ENCODE assay signal across 22 cellular contexts in the genomic region with DNA sequence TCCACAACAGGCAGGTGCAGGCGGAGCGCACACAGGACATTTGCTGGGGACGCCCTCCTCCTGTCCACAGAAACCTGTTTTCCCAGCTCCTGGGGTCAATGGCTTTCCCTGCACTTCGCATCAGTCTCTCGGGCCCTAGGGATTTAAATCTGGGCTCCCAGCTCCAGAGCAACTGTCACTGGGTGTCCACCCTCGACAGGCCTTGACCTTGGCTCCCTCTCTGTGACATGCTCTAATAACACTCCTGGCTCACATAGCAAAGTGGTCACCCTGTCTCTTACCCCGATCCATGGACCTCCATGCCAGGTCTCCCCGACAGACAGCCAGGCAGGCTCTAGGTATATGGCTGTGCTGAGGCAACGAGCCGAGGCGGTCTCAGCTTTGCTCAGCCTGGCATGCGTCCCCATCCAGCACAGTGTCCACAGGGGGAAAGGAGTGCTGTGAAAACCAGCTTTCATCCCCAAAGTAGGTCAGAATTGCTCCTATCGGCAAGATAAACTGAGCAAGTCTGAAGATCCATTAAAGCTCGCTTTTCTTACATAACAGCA.
"Had no signal": no experiment of that assay in that cellular context is flagged by ENCODE, and none has a peak within 500 bp of the region (broad histone marks: within the 10 kb centered on the region; RNA-seq: fewer than 3 reads in every experiment).

No MANE protein-coding gene starts in this region.

- H3K27me3 Mint-ChIP-seq: activated CD4-positive, alpha-beta memory T cell treated with anti-CD3 and anti-CD28 coated beads, Interleukin-2, amount 10 ng/mL, durations not matched to agents 7 days and 5 days; activated CD4-positive, alpha-beta T cell treated with anti-CD3 and anti-CD28 coated beads, Interleukin-2, amount 10 ng/mL, durations not matched to agents 24 days and 14 days; activated CD8-positive, alpha-beta memory T cell treated with anti-CD3 and anti-CD28 coated beads, Interleukin-2, amount 10 ng/mL, durations not matched to agents 7 days and 5 days; activated naive CD4-positive, alpha-beta T cell treated with anti-CD3 and anti-CD28 coated beads, Interleukin-2, amount 50 U/mL, for 24 hours had no signal

- H3K27ac Mint-ChIP-seq: activated CD4-positive, alpha-beta memory T cell treated with anti-CD3 and anti-CD28 coated beads, Interleukin-2, amount 10 ng/mL, durations not matched to agents 7 days and 5 days; activated CD4-positive, alpha-beta T cell treated with anti-CD3 and anti-CD28 coated beads, Interleukin-2, amount 10 ng/mL, durations not matched to agents 24 days and 14 days; activated CD8-positive, alpha-beta memory T cell treated with anti-CD3 and anti-CD28 coated beads, Interleukin-2, amount 10 ng/mL, durations not matched to agents 7 days and 5 days; activated naive CD4-positive, alpha-beta T cell treated with anti-CD3 and anti-CD28 coated beads, Interleukin-2, amount 50 U/mL, for 24 hours; stimulated activated naive CD8-positive, alpha-beta T cell treated with anti-CD3 and anti-CD28 coated beads, Interleukin-15, Interleukin-2, amounts not matched to agents 100 ng/mL and 50 ng/mL, for 24 hours; T-cell; T-helper 2 cell treated with Interferon-gamma antibody and Interleukin-4, amounts not matched to agents 5 μg/mL and 100 μg/mL, for 36 hours had no signal

- H3K36me3 Mint-ChIP-seq: activated CD8-positive, alpha-beta memory T cell treated with anti-CD3 and anti-CD28 coated beads, Interleukin-2, amount 10 ng/mL, durations not matched to agents 7 days and 5 days; activated naive CD4-positive, alpha-beta T cell treated with anti-CD3 and anti-CD28 coated beads, Interleukin-2, amount 50 U/mL, for 24 hours; T-cell had no signal

- H3K9me3 Mint-ChIP-seq: activated CD4-positive, alpha-beta memory T cell treated with anti-CD3 and anti-CD28 coated beads, Interleukin-2, amount 10 ng/mL, durations not matched to agents 7 days and 5 days; activated CD4-positive, alpha-beta T cell treated with anti-CD3 and anti-CD28 coated beads, Interleukin-2, amount 10 ng/mL, durations not matched to agents 24 days and 14 days; activated naive CD4-positive, alpha-beta T cell treated with anti-CD3 and anti-CD28 coated beads, Interleukin-2, amount 50 U/mL, for 24 hours; nephron; stimulated activated naive CD8-positive, alpha-beta T cell treated with anti-CD3 and anti-CD28 coated beads, Interleukin-15, Interleukin-2, amounts not matched to agents 100 ng/mL and 50 ng/mL, for 24 hours; T-cell; T-helper 2 cell treated with Interferon-gamma antibody and Interleukin-4, amounts not matched to agents 5 μg/mL and 100 μg/mL, for 36 hours had no signal

- H3K27ac ChIP-seq: colonic mucosa, gastroesophageal sphincter, pancreas, tibial artery, VCaP had no signal

- FAIRE-seq: pancreas, urothelium cell line had no signal

- H3K9me3 ChIP-seq: body of pancreas, colonic mucosa, gastroesophageal sphincter, pancreas, tibial artery had no signal

- H3K4me3 ChIP-seq: body of pancreas, colonic mucosa, gastroesophageal sphincter, lung, pancreas, tibial artery had no signal

- H3K4me1 Mint-ChIP-seq: activated CD4-positive, alpha-beta memory T cell treated with anti-CD3 and anti-CD28 coated beads, Interleukin-2, amount 10 ng/mL, durations not matched to agents 7 days and 5 days; activated CD4-positive, alpha-beta T cell treated with anti-CD3 and anti-CD28 coated beads, Interleukin-2, amount 10 ng/mL, durations not matched to agents 24 days and 14 days; activated CD8-positive, alpha-beta memory T cell treated with anti-CD3 and anti-CD28 coated beads, Interleukin-2, amount 10 ng/mL, durations not matched to agents 7 days and 5 days; activated naive CD4-positive, alpha-beta T cell treated with anti-CD3 and anti-CD28 coated beads, Interleukin-2, amount 50 U/mL, for 24 hours had no signal

- H3K27me3 ChIP-seq: body of pancreas, colonic mucosa, gastroesophageal sphincter, pancreas, tibial artery had no signal

- ATAC-seq: activated CD4-positive, CD25-positive, alpha-beta regulatory T cell treated with anti-CD3 and anti-CD28 coated beads, Interleukin-2, amount 50 U/mL, for 24 hours; activated CD8-positive, alpha-beta memory T cell treated with anti-CD3 and anti-CD28 coated beads, Interleukin-2, amount 10 ng/mL, durations not matched to agents 7 days and 5 days; body of pancreas; gastroesophageal sphincter; left colon; pancreas; sciatic nerve; T-cell had no signal

- H3K4me3 Mint-ChIP-seq: activated CD4-positive, alpha-beta memory T cell treated with anti-CD3 and anti-CD28 coated beads, Interleukin-2, amount 10 ng/mL, durations not matched to agents 7 days and 5 days; activated CD4-positive, alpha-beta T cell treated with anti-CD3 and anti-CD28 coated beads, Interleukin-2, amount 10 ng/mL, durations not matched to agents 24 days and 14 days; activated CD8-positive, alpha-beta memory T cell treated with anti-CD3 and anti-CD28 coated beads, Interleukin-2, amount 10 ng/mL, durations not matched to agents 7 days and 5 days; activated naive CD4-positive, alpha-beta T cell treated with anti-CD3 and anti-CD28 coated beads, Interleukin-2, amount 50 U/mL, for 24 hours; nephron; stimulated activated naive CD8-positive, alpha-beta T cell treated with anti-CD3 and anti-CD28 coated beads, Interleukin-15, Interleukin-2, amounts not matched to agents 100 ng/mL and 50 ng/mL, for 24 hours; T-cell; T-helper 2 cell treated with Interferon-gamma antibody and Interleukin-4, amounts not matched to agents 5 μg/mL and 100 μg/mL, for 36 hours had no signal

- H3K4me1 ChIP-seq: colonic mucosa, gastroesophageal sphincter, tibial artery had no signal

- DNase-seq: activated CD4-positive, alpha-beta memory T cell treated with anti-CD3 and anti-CD28 coated beads, Interleukin-2, amount 10 ng/mL, durations not matched to agents 7 days and 5 days; activated CD4-positive, alpha-beta T cell treated with anti-CD3 and anti-CD28 coated beads, Interleukin-2, amount 10 ng/mL, durations not matched to agents 24 days and 14 days; activated CD8-positive, alpha-beta memory T cell treated with anti-CD3 and anti-CD28 coated beads, Interleukin-2, amount 10 ng/mL, durations not matched to agents 7 days and 5 days; activated gamma-delta T cell treated with Interleukin-2 at 50 U/mL for 16 hours; body of pancreas; colonic mucosa; islet precursor cell; stimulated activated CD4-positive, alpha-beta T cell treated with anti-CD3 and anti-CD28 coated beads, Interleukin-4, amount 100 ng/mL, for 4 hours; T-cell had no signal

- H3K36me3 ChIP-seq: colonic mucosa had no signal
